18 cellular contexts compared by ENCODE assay signal in genomic region chr5:172879434-172879828, GRCh38. TPM values are rescaled to one million over a fixed set of nuclear protein-coding genes. Genes with fewer than 3 reads are reported as not detected.
A peak's percentile ranks its signal among the peaks of the same experiment; 100 is the strongest.
DNase-seq lines count a peak whose midpoint lies in the region; ATAC-seq and TF ChIP-seq lines count a peak whose summit lies in the region.
"Had no signal": no experiment of that assay in that cellular context is flagged by ENCODE, and none has a peak within 500 bp of the region (broad histone marks: within the 10 kb centered on the region; RNA-seq: fewer than 3 reads in every experiment).

No MANE protein-coding gene starts in this region.

- intact Hi-C loops in activated B cell treated with CpG ODN at 0.5 μM for 24 hours (cut with micrococcal nuclease) (no loop called here), esophagus squamous epithelium (cut with DNase I) (no loop called here), thyroid gland (cut with DNase I) (no loop called here), mucosa of descending colon (cut with DNase I, micrococcal nuclease) (no loop called here)

- H3K4me3 Mint-ChIP-seq in activated B cell treated with CpG ODN at 0.5 μM for 24 hours (no peak overlapping the region), T-cell (no peak overlapping the region)
- no peak overlapping the region for H3K4me3 Mint-ChIP-seq in activated naive CD4-positive, alpha-beta T cell treated with anti-CD3 and anti-CD28 coated beads, Interleukin-2, amount 10 ng/mL, durations not matched to agents 7 days and 5 days
- H3K4me3 Mint-ChIP-seq: activated naive CD8-positive, alpha-beta T cell treated with anti-CD3 and anti-CD28 coated beads, Interleukin-2, amount 10 ng/mL, durations not matched to agents 7 days and 5 days; naive thymus-derived CD8-positive, alpha-beta T cell; T-helper 17 cell had no signal

- peaks cover 4 to 43% (median 13%) of the 10 kb centered on the region in 3 donors for H3K4me1 ChIP-seq in esophagus squamous epithelium
- H3K4me1 ChIP-seq in muscle layer of duodenum (ENCODE audit: control insufficient read depth in 1 of 2, insufficient read depth in 2 of 2, low read length in 2 of 2): peaks cover 0 to 12% of the 10 kb centered on the region in 2 donors
- peaks cover 26 to 47% of the 10 kb centered on the region in 2 donors for H3K4me1 ChIP-seq in thyroid gland
- no peaks in the 10 kb centered on the region for H3K4me1 ChIP-seq in mucosa of descending colon (ENCODE audit: low read depth)

- H3K9me3 Mint-ChIP-seq in activated B cell treated with CpG ODN at 0.5 μM for 24 hours (no peaks in the 10 kb centered on the region), T-cell (no peaks in the 10 kb centered on the region)
- H3K9me3 Mint-ChIP-seq in activated naive CD4-positive, alpha-beta T cell treated with anti-CD3 and anti-CD28 coated beads, Interleukin-2, amount 10 ng/mL, durations not matched to agents 7 days and 5 days: no peaks in the 10 kb centered on the region
- H3K9me3 Mint-ChIP-seq: naive thymus-derived CD8-positive, alpha-beta T cell had no signal

- H3K27ac ChIP-seq in esophagus squamous epithelium (peak overlapping the region; percentile 44 to 88 (median 82)), muscle layer of duodenum (ENCODE audit: low read length) (peak overlapping the region; percentile 68), thyroid gland (peak overlapping the region; percentile 38 to 59 (median 44))

- POLR2A ChIA-PET in activated B cell treated with CpG ODN at 0.5 μM for 24 hours (lab: Charles Lee): no interaction called here
- POLR2A ChIA-PET in T-cell (lab: Charles Lee): no interaction called here

- H3K4me3 ChIP-seq in esophagus squamous epithelium (peak overlapping the region in 2 of 4 donors; percentile 13 to 15), muscle layer of duodenum (ENCODE audit: low read depth in 1 of 2, low read length in 2 of 2) (peak overlapping the region in 1 of 2 donors; percentile 16), thyroid gland (replicated peaks in 1 of 3) (no peak overlapping the region), mucosa of descending colon (no peak overlapping the region)

- H3K36me3 Mint-ChIP-seq in activated B cell treated with CpG ODN at 0.5 μM for 24 hours (ENCODE audit: low read depth) (peaks cover 38% of the 10 kb centered on the region), T-cell (peaks cover 21% of the 10 kb centered on the region)
- no peaks in the 10 kb centered on the region for H3K36me3 Mint-ChIP-seq in activated naive CD4-positive, alpha-beta T cell treated with anti-CD3 and anti-CD28 coated beads, Interleukin-2, amount 10 ng/mL, durations not matched to agents 7 days and 5 days

- 64 to 65% methylated on average over 6 to 7 of the region's 8 CpGs for WGBS in esophagus squamous epithelium, 2 donors
- 71 to 77% methylated on average over 8 of the region's 8 CpGs for WGBS in thyroid gland, 2 donors

- H3K9me3 ChIP-seq in esophagus squamous epithelium (no peaks in the 10 kb centered on the region), muscle layer of duodenum (ENCODE audit: control insufficient read depth in 1 of 2, low read length in 2 of 2) (no peaks in the 10 kb centered on the region), thyroid gland (no peaks in the 10 kb centered on the region), mucosa of descending colon (no peaks in the 10 kb centered on the region)

- H3K4me1 Mint-ChIP-seq in activated B cell treated with CpG ODN at 0.5 μM for 24 hours: peaks cover 38% of the 10 kb centered on the region
- peaks cover 26 to 41% (median 28%) of the 10 kb centered on the region in 3 donors for H3K4me1 Mint-ChIP-seq in T-cell
- H3K4me1 Mint-ChIP-seq in activated naive CD4-positive, alpha-beta T cell treated with anti-CD3 and anti-CD28 coated beads, Interleukin-2, amount 10 ng/mL, durations not matched to agents 7 days and 5 days: peaks cover 7% of the 10 kb centered on the region

- no peaks in the 10 kb centered on the region for H3K27me3 Mint-ChIP-seq in activated B cell treated with CpG ODN at 0.5 μM for 24 hours
- H3K27me3 Mint-ChIP-seq in T-cell: no peaks in the 10 kb centered on the region
- no peaks in the 10 kb centered on the region for H3K27me3 Mint-ChIP-seq in activated naive CD4-positive, alpha-beta T cell treated with anti-CD3 and anti-CD28 coated beads, Interleukin-2, amount 10 ng/mL, durations not matched to agents 7 days and 5 days
- H3K27me3 Mint-ChIP-seq: activated naive CD8-positive, alpha-beta T cell treated with anti-CD3 and anti-CD28 coated beads, Interleukin-2, amount 10 ng/mL, durations not matched to agents 7 days and 5 days; naive thymus-derived CD8-positive, alpha-beta T cell; T-helper 17 cell had no signal

- H3K27ac Mint-ChIP-seq in activated B cell treated with CpG ODN at 0.5 μM for 24 hours (peak overlapping the region; percentile 18), T-cell (no peak overlapping the region)
- H3K27ac Mint-ChIP-seq in activated naive CD4-positive, alpha-beta T cell treated with anti-CD3 and anti-CD28 coated beads, Interleukin-2, amount 10 ng/mL, durations not matched to agents 7 days and 5 days: no peak overlapping the region
- H3K27ac Mint-ChIP-seq: activated naive CD8-positive, alpha-beta T cell treated with anti-CD3 and anti-CD28 coated beads, Interleukin-2, amount 10 ng/mL, durations not matched to agents 7 days and 5 days had no signal

- peaks cover 0 to 16% (median 0%) of the 10 kb centered on the region in 3 donors for H3K36me3 ChIP-seq in esophagus squamous epithelium
- peaks cover 6 to 11% of the 10 kb centered on the region in 2 donors for H3K36me3 ChIP-seq in muscle layer of duodenum (ENCODE audit: control insufficient read depth in 1 of 2, insufficient read depth in 2 of 2, low read length in 2 of 2)
- no peaks in the 10 kb centered on the region for H3K36me3 ChIP-seq in thyroid gland
- H3K36me3 ChIP-seq in mucosa of descending colon (ENCODE audit: low read depth): no peaks in the 10 kb centered on the region

- H3K27me3 ChIP-seq in esophagus squamous epithelium (no peaks in the 10 kb centered on the region), muscle layer of duodenum (ENCODE audit: low read depth, low read length) (no peaks in the 10 kb centered on the region), thyroid gland (no peaks in the 10 kb centered on the region)

- no peak for TF ChIP-seq CTCF in activated B cell treated with CpG ODN at 0.5 μM for 24 hours (IDR thresholded peaks at IDR 0.05)
- no peak for TF ChIP-seq CTCF in esophagus squamous epithelium (IDR thresholded peaks at IDR 0.05)
- TF ChIP-seq CTCF in thyroid gland (IDR thresholded peaks at IDR 0.05): no peak
- TF ChIP-seq CTCF in mucosa of descending colon (IDR thresholded peaks at IDR 0.05): no peak

- DNase-seq in activated B cell treated with CpG ODN at 0.5 μM for 24 hours (no peak), esophagus squamous epithelium (lab: John Stamatoyannopoulos, UW) (no peak), thyroid gland (no peak), T-cell (no peak), mucosa of descending colon (no peak)
- no peak for DNase-seq in activated naive CD4-positive, alpha-beta T cell treated with anti-CD3 and anti-CD28 coated beads, Interleukin-2, amount 10 ng/mL, durations not matched to agents 7 days and 5 days
- no peak for DNase-seq in central memory CD4-positive, alpha-beta T cell
- DNase-seq: activated naive CD8-positive, alpha-beta T cell treated with anti-CD3 and anti-CD28 coated beads, Interleukin-2, amount 10 ng/mL, durations not matched to agents 7 days and 5 days; activated T-cell treated with anti-CD3 and anti-CD28 coated beads for 4 hours; cortex of kidney; DMS79; H7; NCI-H1930; NCI-H526 treated with DMSO at 0.1 percent for 48 hours; small intestine; T-helper 17 cell had no signal

- CTCF ChIA-PET in activated B cell treated with CpG ODN at 0.5 μM for 24 hours (lab: Charles Lee) (no interaction called here), T-cell (lab: Charles Lee) (no interaction called here)
- CTCF ChIA-PET in activated naive CD4-positive, alpha-beta T cell treated with anti-CD3 and anti-CD28 coated beads, Interleukin-2, amount 10 ng/mL, durations not matched to agents 7 days and 5 days (lab: Charles Lee): interaction anchor here (0.6 kb wide), 1 partner anchor 79 kb away, joined by 3 read pairs; no protein-coding TSS in a partner anchor

- TF ChIP-seq POLR2A in esophagus squamous epithelium (IDR thresholded peaks at IDR 0.05) (no peak), thyroid gland (IDR thresholded peaks at IDR 0.05) (no peak)

- no peak for ATAC-seq in activated B cell treated with CpG ODN at 0.5 μM for 24 hours (ENCODE audit: low read depth)
- no peak for ATAC-seq in T-cell (replicated peaks in 1 of 4)
- no peak for ATAC-seq in mucosa of descending colon
- ATAC-seq: naive thymus-derived CD8-positive, alpha-beta T cell; T-helper 17 cell had no signal

RNA-seq across cellular contexts. Expression of gene ERGIC1, which starts 45.4 kb away (rescaled TPM):
- total RNA-seq in activated B cell treated with CpG ODN at 0.5 μM for 24 hours: 69.6 and 72.5 TPM in 2 replicates
- 10 to 100 TPM; 50.9 to 83.0 (median 65.5) TPM for total RNA-seq in esophagus squamous epithelium
- 100 to 1,000 TPM; 156 to 214 (median 175) TPM for total RNA-seq in thyroid gland
- total RNA-seq in T-cell: 10 to 100 TPM; 45.5 to 67.7 (median 46.8) TPM
- 100 to 1,000 TPM; 153 to 222 (median 199) TPM for total RNA-seq in mucosa of descending colon
